ENCODE assay signal across 7 cellular contexts in the genomic region with DNA sequence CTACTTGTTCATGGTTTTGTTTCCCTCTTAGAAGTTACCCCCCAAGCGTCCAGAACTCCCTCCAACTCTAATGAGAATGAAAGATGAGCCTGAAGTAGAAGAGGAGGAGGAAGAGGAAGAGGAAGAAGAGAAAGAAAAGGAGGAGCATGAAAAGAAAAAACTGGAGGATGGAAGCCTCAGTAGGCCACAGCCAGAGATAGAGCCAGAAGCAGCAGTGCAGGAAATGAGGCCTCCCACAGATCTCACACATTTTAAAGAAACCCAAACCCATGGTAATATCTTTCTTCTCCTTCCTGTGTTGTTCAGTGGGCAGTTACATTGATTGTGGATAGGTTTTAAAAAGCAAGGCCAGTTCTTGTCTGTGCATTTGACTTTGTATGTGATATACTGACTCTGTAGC. TPM values are rescaled to one million over a fixed set of nuclear protein-coding genes. Genes with fewer than 3 reads are reported as not detected.
A peak's percentile ranks its signal among the peaks of the same experiment; 100 is the strongest.
DNase-seq lines count a peak whose midpoint lies in the region; ATAC-seq lines count a peak whose summit lies in the region.
"Not testable (repeated sequence)": the region's sequence is repeated elsewhere in the genome, so short reads cannot be mapped to it uniquely, and the experiment has no call there.

No MANE protein-coding gene starts in this region.

- not testable (repeated sequence) for H3K9me3 ChIP-seq in T-helper 17 cell (ENCODE audit: control insufficient read depth, low read length, poor library complexity, severe bottlenecking); naive thymus-derived CD4-positive, alpha-beta T cell (ENCODE audit: control insufficient read depth in 2 of 3, low read length in 3 of 3)

- H3K9me3 Mint-ChIP-seq in IgD-negative memory B cell; activated CD4-positive, alpha-beta T cell treated with anti-CD3 and anti-CD28 coated beads, Interleukin-2, amount 10 ng/mL, durations not matched to agents 7 days and 5 days; activated T-cell treated with anti-CD3 and anti-CD28 coated beads, Interleukin-2, amount 50 U/mL, for 4 hours; activated naive CD8-positive, alpha-beta T cell treated with anti-CD3 and anti-CD28 coated beads, Interleukin-2, amount 10 ng/mL, durations not matched to agents 7 days and 5 days; naive thymus-derived CD4-positive, alpha-beta T cell; stimulated activated naive CD8-positive, alpha-beta T cell treated with anti-CD3 and anti-CD28 coated beads, Interleukin-15, amount 100 ng/mL, for 72 hours: not testable (repeated sequence)

- peak overlapping the region in 2 of 3 donors; percentile 29 to 80 for H3K27ac Mint-ChIP-seq in IgD-negative memory B cell
- H3K27ac Mint-ChIP-seq in T-helper 17 cell, result peak overlapping the region; percentile 80
- peak overlapping the region; percentile 72 for H3K27ac Mint-ChIP-seq in activated CD4-positive, alpha-beta T cell treated with anti-CD3 and anti-CD28 coated beads, Interleukin-2, amount 10 ng/mL, durations not matched to agents 7 days and 5 days
- peak overlapping the region; percentile 98 for H3K27ac Mint-ChIP-seq in activated naive CD8-positive, alpha-beta T cell treated with anti-CD3 and anti-CD28 coated beads, Interleukin-2, amount 10 ng/mL, durations not matched to agents 7 days and 5 days
- H3K27ac Mint-ChIP-seq in naive thymus-derived CD4-positive, alpha-beta T cell, result peak overlapping the region in 5 of 9 donors; percentile 14 to 76 (median 63)
- peak overlapping the region; percentile 40 to 81 for H3K27ac Mint-ChIP-seq in stimulated activated naive CD8-positive, alpha-beta T cell treated with anti-CD3 and anti-CD28 coated beads, Interleukin-15, amount 100 ng/mL, for 72 hours

- H3K36me3 Mint-ChIP-seq in IgD-negative memory B cell; T-helper 17 cell (ENCODE audit: low read depth): not testable (repeated sequence)
- H3K36me3 Mint-ChIP-seq in activated CD4-positive, alpha-beta T cell treated with anti-CD3 and anti-CD28 coated beads, Interleukin-2, amount 10 ng/mL, durations not matched to agents 7 days and 5 days (ENCODE audit: low read depth), result peaks cover 30% of the 10 kb centered on the region
- H3K36me3 Mint-ChIP-seq in activated T-cell treated with anti-CD3 and anti-CD28 coated beads, Interleukin-2, amount 50 U/mL, for 4 hours (ENCODE audit: insufficient read depth), result peaks cover 33% of the 10 kb centered on the region
- peaks cover 19% of the 10 kb centered on the region for H3K36me3 Mint-ChIP-seq in activated naive CD8-positive, alpha-beta T cell treated with anti-CD3 and anti-CD28 coated beads, Interleukin-2, amount 10 ng/mL, durations not matched to agents 7 days and 5 days
- peaks cover 4 to 26% (median 17%) of the 10 kb centered on the region in 5 donors for H3K36me3 Mint-ChIP-seq in naive thymus-derived CD4-positive, alpha-beta T cell

- not testable (repeated sequence) for ATAC-seq in T-helper 17 cell; activated T-cell treated with anti-CD3 and anti-CD28 coated beads, Interleukin-2, amount 50 U/mL, for 4 hours; stimulated activated naive CD8-positive, alpha-beta T cell treated with anti-CD3 and anti-CD28 coated beads, Interleukin-15, amount 100 ng/mL, for 72 hours
- ATAC-seq in activated naive CD8-positive, alpha-beta T cell treated with anti-CD3 and anti-CD28 coated beads, Interleukin-2, amount 10 ng/mL, durations not matched to agents 7 days and 5 days (ENCODE audit: low read depth), result peak; percentile 70
- ATAC-seq in naive thymus-derived CD4-positive, alpha-beta T cell, result peak; percentile 36

- CTCF ChIA-PET in activated CD4-positive, alpha-beta T cell treated with anti-CD3 and anti-CD28 coated beads, Interleukin-2, amount 10 ng/mL, durations not matched to agents 7 days and 5 days (lab: Charles Lee), result interaction anchor here (2.5 to 4.4 kb wide), 4 partner anchors 10 to 38 kb away, joined by 10 to 56 read pairs (median 16); partner anchors contain the start of genes SLC4A1AP and SUPT7L
- CTCF ChIA-PET in naive thymus-derived CD4-positive, alpha-beta T cell (lab: Charles Lee), result interaction anchor here (0.6 to 1.5 kb wide), 3 partner anchors 51 to 626 kb away, joined by 4 to 5 read pairs (median 4); no protein-coding TSS in a partner anchor

- H3K4me1 ChIP-seq in naive thymus-derived CD4-positive, alpha-beta T cell (ENCODE audit: control insufficient read depth in 2 of 2, insufficient read depth in 2 of 2, low read length in 2 of 2), result peaks cover 0 to 28% of the 10 kb centered on the region in 2 donors

- H3K36me3 ChIP-seq in naive thymus-derived CD4-positive, alpha-beta T cell (ENCODE audit: control insufficient read depth in 2 of 3, insufficient read depth in 3 of 3, low read length in 3 of 3), result peaks cover 0 to 54% (median 18%) of the 10 kb centered on the region in 3 experiments

- H3K4me1 Mint-ChIP-seq in IgD-negative memory B cell, result not testable (repeated sequence)
- peaks cover 11% of the 10 kb centered on the region for H3K4me1 Mint-ChIP-seq in T-helper 17 cell
- peaks cover 26% of the 10 kb centered on the region for H3K4me1 Mint-ChIP-seq in activated CD4-positive, alpha-beta T cell treated with anti-CD3 and anti-CD28 coated beads, Interleukin-2, amount 10 ng/mL, durations not matched to agents 7 days and 5 days
- peaks cover 39% of the 10 kb centered on the region for H3K4me1 Mint-ChIP-seq in activated T-cell treated with anti-CD3 and anti-CD28 coated beads, Interleukin-2, amount 50 U/mL, for 4 hours (ENCODE audit: low read depth)
- H3K4me1 Mint-ChIP-seq in activated naive CD8-positive, alpha-beta T cell treated with anti-CD3 and anti-CD28 coated beads, Interleukin-2, amount 10 ng/mL, durations not matched to agents 7 days and 5 days, result peaks cover 19% of the 10 kb centered on the region
- peaks cover 5 to 25% (median 13%) of the 10 kb centered on the region in 7 donors for H3K4me1 Mint-ChIP-seq in naive thymus-derived CD4-positive, alpha-beta T cell
- peaks cover 32% of the 10 kb centered on the region for H3K4me1 Mint-ChIP-seq in stimulated activated naive CD8-positive, alpha-beta T cell treated with anti-CD3 and anti-CD28 coated beads, Interleukin-15, amount 100 ng/mL, for 72 hours

- H3K27me3 Mint-ChIP-seq in IgD-negative memory B cell; T-helper 17 cell; activated CD4-positive, alpha-beta T cell treated with anti-CD3 and anti-CD28 coated beads, Interleukin-2, amount 10 ng/mL, durations not matched to agents 7 days and 5 days; activated T-cell treated with anti-CD3 and anti-CD28 coated beads, Interleukin-2, amount 50 U/mL, for 4 hours (ENCODE audit: low read depth); activated naive CD8-positive, alpha-beta T cell treated with anti-CD3 and anti-CD28 coated beads, Interleukin-2, amount 10 ng/mL, durations not matched to agents 7 days and 5 days; naive thymus-derived CD4-positive, alpha-beta T cell; stimulated activated naive CD8-positive, alpha-beta T cell treated with anti-CD3 and anti-CD28 coated beads, Interleukin-15, amount 100 ng/mL, for 72 hours: not testable (repeated sequence)

- not testable (repeated sequence) for H3K27me3 ChIP-seq in naive thymus-derived CD4-positive, alpha-beta T cell (ENCODE audit: control insufficient read depth in 2 of 2, insufficient read depth in 2 of 2, low read length in 2 of 2)

- POLR2A ChIA-PET in activated CD4-positive, alpha-beta T cell treated with anti-CD3 and anti-CD28 coated beads, Interleukin-2, amount 10 ng/mL, durations not matched to agents 7 days and 5 days (lab: Charles Lee), result not testable (repeated sequence)
- POLR2A ChIA-PET in activated naive CD8-positive, alpha-beta T cell treated with anti-CD3 and anti-CD28 coated beads, Interleukin-2, amount 10 ng/mL, durations not matched to agents 7 days and 5 days (lab: Charles Lee), result interaction anchor here (2.5 kb wide), 1 partner anchor 21 kb away, joined by 12 read pairs; the partner anchor contains the start of genes SLC4A1AP and SUPT7L
- POLR2A ChIA-PET in naive thymus-derived CD4-positive, alpha-beta T cell (lab: Charles Lee), result interaction anchor here (1.3 kb wide), 1 partner anchor 22 kb away, joined by 5 read pairs; the partner anchor contains the start of genes SLC4A1AP and SUPT7L

- H3K27ac ChIP-seq in naive thymus-derived CD4-positive, alpha-beta T cell (ENCODE audit: low read depth, low read length), result not testable (repeated sequence)

- not testable (repeated sequence) for H3K4me3 ChIP-seq in naive thymus-derived CD4-positive, alpha-beta T cell (ENCODE audit: low read length)

- intact Hi-C loops in naive thymus-derived CD4-positive, alpha-beta T cell (cut with micrococcal nuclease), result not testable (repeated sequence)

- not testable (repeated sequence) for H3K4me3 Mint-ChIP-seq in IgD-negative memory B cell, T-helper 17 cell
- peak overlapping the region; percentile 2 for H3K4me3 Mint-ChIP-seq in activated CD4-positive, alpha-beta T cell treated with anti-CD3 and anti-CD28 coated beads, Interleukin-2, amount 10 ng/mL, durations not matched to agents 7 days and 5 days
- H3K4me3 Mint-ChIP-seq in activated T-cell treated with anti-CD3 and anti-CD28 coated beads, Interleukin-2, amount 50 U/mL, for 4 hours, result peak overlapping the region; percentile 38
- peak overlapping the region; percentile 79 for H3K4me3 Mint-ChIP-seq in activated naive CD8-positive, alpha-beta T cell treated with anti-CD3 and anti-CD28 coated beads, Interleukin-2, amount 10 ng/mL, durations not matched to agents 7 days and 5 days
- peak overlapping the region in 2 of 10 donors; percentile 37 to 40 for H3K4me3 Mint-ChIP-seq in naive thymus-derived CD4-positive, alpha-beta T cell
- H3K4me3 Mint-ChIP-seq in stimulated activated naive CD8-positive, alpha-beta T cell treated with anti-CD3 and anti-CD28 coated beads, Interleukin-15, amount 100 ng/mL, for 72 hours, result peak overlapping the region in 1 of 2 donors; percentile 36

- DNase-seq in T-helper 17 cell; activated CD4-positive, alpha-beta T cell treated with anti-CD3 and anti-CD28 coated beads, Interleukin-2, amount 10 ng/mL, durations not matched to agents 7 days and 5 days; activated T-cell treated with anti-CD3 and anti-CD28 coated beads, Interleukin-2, amount 50 U/mL, for 4 hours; activated naive CD8-positive, alpha-beta T cell treated with anti-CD3 and anti-CD28 coated beads, Interleukin-2, amount 10 ng/mL, durations not matched to agents 7 days and 5 days; naive thymus-derived CD4-positive, alpha-beta T cell; stimulated activated naive CD8-positive, alpha-beta T cell treated with anti-CD3 and anti-CD28 coated beads, Interleukin-15, amount 100 ng/mL, for 72 hours: not testable (repeated sequence)

RNA-seq across cellular contexts. Expression of gene SLC4A1AP, which starts 21.3 kb away (rescaled TPM):
- polyA plus RNA-seq in IgD-negative memory B cell, result 20.7 TPM
- total RNA-seq in T-helper 17 cell, result 10 to 100 TPM; 18.2 to 18.7 TPM
- total RNA-seq in activated CD4-positive, alpha-beta T cell treated with anti-CD3 and anti-CD28 coated beads, Interleukin-2, amount 10 ng/mL, durations not matched to agents 7 days and 5 days, result 10 to 100 TPM; 22.7 to 23.5 TPM
- total RNA-seq in activated T-cell treated with anti-CD3 and anti-CD28 coated beads, Interleukin-2, amount 50 U/mL, for 4 hours, result 10 to 100 TPM; 32.7 to 37.5 (median 32.7) TPM
- 10 to 100 TPM; 25.1 to 27.4 TPM for total RNA-seq in activated naive CD8-positive, alpha-beta T cell treated with anti-CD3 and anti-CD28 coated beads, Interleukin-2, amount 10 ng/mL, durations not matched to agents 7 days and 5 days
- 10 to 100 TPM; 14.7 to 27.0 (median 23.2) TPM for total RNA-seq in naive thymus-derived CD4-positive, alpha-beta T cell
- 10 to 100 TPM; 28.7 to 37.6 TPM for polyA plus RNA-seq in naive thymus-derived CD4-positive, alpha-beta T cell

RNA-seq across cellular contexts. Expression of gene SUPT7L, which starts 21.6 kb away (rescaled TPM):
- 15.4 TPM for polyA plus RNA-seq in IgD-negative memory B cell
- total RNA-seq in T-helper 17 cell, result 10 to 100 TPM; 48.8 to 51.1 TPM
- 10 to 100 TPM; 34.5 to 36.2 TPM for total RNA-seq in activated CD4-positive, alpha-beta T cell treated with anti-CD3 and anti-CD28 coated beads, Interleukin-2, amount 10 ng/mL, durations not matched to agents 7 days and 5 days
- 10 to 100 TPM; 23.6 to 31.4 (median 28.1) TPM for total RNA-seq in activated T-cell treated with anti-CD3 and anti-CD28 coated beads, Interleukin-2, amount 50 U/mL, for 4 hours
- total RNA-seq in activated naive CD8-positive, alpha-beta T cell treated with anti-CD3 and anti-CD28 coated beads, Interleukin-2, amount 10 ng/mL, durations not matched to agents 7 days and 5 days, result 10 to 100 TPM; 42.8 to 43.4 TPM
- 10 to 100 TPM; 37.9 to 58.6 (median 46.5) TPM for total RNA-seq in naive thymus-derived CD4-positive, alpha-beta T cell
- 10 to 100 TPM; 19.0 to 20.7 TPM for polyA plus RNA-seq in naive thymus-derived CD4-positive, alpha-beta T cell

RNA-seq across cellular contexts. Expression of gene GPN1, which starts 56.2 kb away (rescaled TPM):
- polyA plus RNA-seq in IgD-negative memory B cell, result 46.4 TPM
- 10 to 100 TPM; 27.6 to 27.7 TPM for total RNA-seq in T-helper 17 cell
- total RNA-seq in activated CD4-positive, alpha-beta T cell treated with anti-CD3 and anti-CD28 coated beads, Interleukin-2, amount 10 ng/mL, durations not matched to agents 7 days and 5 days, result 10 to 100 TPM; 36.3 to 44.1 TPM
- total RNA-seq in activated T-cell treated with anti-CD3 and anti-CD28 coated beads, Interleukin-2, amount 50 U/mL, for 4 hours, result 10 to 100 TPM; 66.5 to 76.6 (median 69.4) TPM
- total RNA-seq in activated naive CD8-positive, alpha-beta T cell treated with anti-CD3 and anti-CD28 coated beads, Interleukin-2, amount 10 ng/mL, durations not matched to agents 7 days and 5 days, result 10 to 100 TPM; 32.7 to 37.4 TPM
- total RNA-seq in naive thymus-derived CD4-positive, alpha-beta T cell, result 10 to 100 TPM; 27.8 to 45.5 (median 28.9) TPM
- 10 to 100 TPM; 65.0 to 73.6 TPM for polyA plus RNA-seq in naive thymus-derived CD4-positive, alpha-beta T cell

RNA-seq across cellular contexts. Expression of gene CCDC121, which starts 56.2 kb away (rescaled TPM):
- 2.5 TPM for polyA plus RNA-seq in IgD-negative memory B cell
- total RNA-seq in T-helper 17 cell, result 1 to 10 TPM; 1.3 TPM
- 1 to 10 TPM in 1 of 2 experiments, under 1 TPM in 1; 1.00 to 1.2 TPM for total RNA-seq in activated CD4-positive, alpha-beta T cell treated with anti-CD3 and anti-CD28 coated beads, Interleukin-2, amount 10 ng/mL, durations not matched to agents 7 days and 5 days
- total RNA-seq in activated T-cell treated with anti-CD3 and anti-CD28 coated beads, Interleukin-2, amount 50 U/mL, for 4 hours, result under 1 TPM; 0.11 to 0.27 (median 0.25) TPM
- 1 to 10 TPM; 1.1 to 1.6 TPM for total RNA-seq in activated naive CD8-positive, alpha-beta T cell treated with anti-CD3 and anti-CD28 coated beads, Interleukin-2, amount 10 ng/mL, durations not matched to agents 7 days and 5 days
- 1 to 10 TPM in 4 of 5 experiments, under 1 TPM in 1; 0.61 to 2.7 (median 1.9) TPM for total RNA-seq in naive thymus-derived CD4-positive, alpha-beta T cell
- polyA plus RNA-seq in naive thymus-derived CD4-positive, alpha-beta T cell, result 1 to 10 TPM; 1.7 to 2.1 TPM
